15 cellular contexts compared by ENCODE assay signal in genomic region chr14:95146079-95146771, GRCh38. TPM values are rescaled to one million over a fixed set of nuclear protein-coding genes. Genes with fewer than 3 reads are reported as not detected.
A peak's percentile ranks its signal among the peaks of the same experiment; 100 is the strongest.
DNase-seq lines count a peak whose midpoint lies in the region; ATAC-seq, FAIRE-seq and TF ChIP-seq lines count a peak whose summit lies in the region.
"Had no signal": no experiment of that assay in that cellular context is flagged by ENCODE, and none has a peak within 500 bp of the region (broad histone marks: within the 10 kb centered on the region; RNA-seq: fewer than 3 reads in every experiment).

No MANE protein-coding gene starts in this region.

- H3K4me3 ChIP-seq in NB4 (ENCODE audit: low read depth, low read length), result no peak overlapping the region
- H3K4me3 ChIP-seq in epithelial cell of esophagus (ENCODE audit: low read length), result no peak overlapping the region
- no peak overlapping the region for H3K4me3 ChIP-seq in pancreas

- 35 to 38% methylated on average over 10 of the region's 10 CpGs for WGBS in pancreas, 2 donors

- intact Hi-C loops in pancreas (cut with DNase I), result no loop called here

- H3K27ac ChIP-seq in C4-2B (peak overlapping the region; percentile 71), pancreas (peak overlapping the region in 2 of 4 donors; percentile 37 to 53)

- no peaks in the 10 kb centered on the region for H3K27me3 ChIP-seq in pancreas

- FAIRE-seq in pancreas (lab: Jason Lieb, UNC), result no peak

- peak; percentile 52 for DNase-seq in NB4 (ENCODE audit: low read depth)
- peak; percentile 42 for DNase-seq in epithelial cell of esophagus (ENCODE audit: low read depth)
- DNase-seq in pancreas, result peak in 4 of 6 donors; percentile 35 to 55 (median 36)
- no peak for DNase-seq in NCI-H1694 treated with DMSO at 0.1 percent for 48 hours (lab: John Stamatoyannopoulos, UW)
- no peak for DNase-seq in NCI-H1092 (lab: John Stamatoyannopoulos, UW)
- DNase-seq in inferior parietal cortex (ENCODE audit: extremely low spot score), result no peak
- DNase-seq: dermis blood vessel endothelial cell, DMS53, mesenchymal stem cell, NCI-H1092 treated with DMSO at 0.1 percent for 48 hours, NCI-H345 had no signal

- H3K36me3 ChIP-seq in pancreas, result no peaks in the 10 kb centered on the region

- TF ChIP-seq CTCF in C4-2B (conservative IDR thresholded peaks at IDR 0.05) (no peak), NB4 (IDR thresholded peaks at IDR 0.05; ENCODE audit: low read depth, low read length) (no peak), epithelial cell of esophagus (IDR thresholded peaks at IDR 0.05; ENCODE audit: insufficient read depth, low read depth, low read length, missing control alignments) (no peak), pancreas (IDR thresholded peaks at IDR 0.05) (no peak)

- ATAC-seq in pancreas (peak; percentile 52 to 82 (median 78)), HG03175 (IDR thresholded peaks at IDR 0.05; ENCODE audit: unreplicated experiment) (no peak)
- ATAC-seq: activated CD4-positive, CD25-positive, alpha-beta regulatory T cell treated with anti-CD3 and anti-CD28 coated beads, Interleukin-2, amount 50 U/mL, for 24 hours; SK-N-SH treated with all-trans-retinoic acid at 6 μM for 48 hours had no signal

- peaks cover 10 to 49% (median 47%) of the 10 kb centered on the region in 3 donors for H3K4me1 ChIP-seq in pancreas

- H3K9me3 ChIP-seq in pancreas, result no peaks in the 10 kb centered on the region

- no peak for TF ChIP-seq POLR2A in NB4 (IDR thresholded peaks at IDR 0.05; ENCODE audit: extremely low read depth, insufficient read length)

RNA-seq across cellular contexts. Expression of gene DICER1, which starts 11.1 kb away (rescaled TPM):
- 10 to 100 TPM; 22.1 to 37.8 (median 26.4) TPM for total RNA-seq in pancreas
- 10 to 100 TPM in 1 of 2 donors, 1 to 10 TPM in 1; 5.7 to 11.8 TPM for polyA plus RNA-seq in pancreas

Comparison
In these comparisons a context has a peak if more than half of its experiments do, and no peak if none do; other contexts are left out.
1. DNase-seq: peak in NB4 (single experiment), epithelial cell of esophagus (single experiment) and pancreas (4 of 6); none in NCI-H1694 treated with DMSO at 0.1 percent for 48 hours (single experiment), NCI-H1092 (single experiment) and inferior parietal cortex (single experiment).